ENCODE assay signal across 11 cellular contexts in genomic region chr7:34155225-34155908, GRCh38.
DNase-seq lines count a peak whose midpoint lies in the region; ATAC-seq and TF ChIP-seq lines count a peak whose summit lies in the region.
"Had no signal": no experiment of that assay in that cellular context is flagged by ENCODE, and none has a peak within 500 bp of the region (broad histone marks: within the 10 kb centered on the region; RNA-seq: fewer than 3 reads in every experiment).

No MANE protein-coding gene starts in this region.

- H3K36me3 ChIP-seq in IMR-90 (ENCODE audit: control insufficient read depth, insufficient read depth, low read length) (no peaks in the 10 kb centered on the region), heart right ventricle (no peaks in the 10 kb centered on the region), tibial artery (no peaks in the 10 kb centered on the region)

- in situ Hi-C loops in IMR-90 (cut with MboI; ENCODE audit: low sequenced_read_pairs), result loop anchor here (25.0 kb wide), 1 partner anchor 918 kb away; no protein-coding TSS in a partner anchor

- no peaks in the 10 kb centered on the region for H3K79me1 ChIP-seq in IMR-90 (ENCODE audit: low read depth in 1 of 2, low read length in 2 of 2)

- TF ChIP-seq RAD21 in IMR-90 (IDR thresholded peaks at IDR 0.05; ENCODE audit: low read length), result no peak

- H3K23ac ChIP-seq in IMR-90 (ENCODE audit: low read depth, low read length), result peak overlapping the region; percentile 89; the same call in 1 of the 2 replicates

- H3K4me1 ChIP-seq in IMR-90 (ENCODE audit: control insufficient read depth, insufficient read depth, low read length) (peaks cover 18% of the 10 kb centered on the region), heart right ventricle (peaks cover 0 to 9% (median 0%) of the 10 kb centered on the region in 9 donors), tibial artery (peaks cover 0 to 26% (median 7%) of the 10 kb centered on the region in 4 donors)
- H3K4me1 ChIP-seq: testis had no signal

- no peak for TF ChIP-seq CTCF in IMR-90 (conservative IDR thresholded peaks at IDR 0.05; ENCODE audit: low read depth, low read length)
- TF ChIP-seq CTCF in heart right ventricle (IDR thresholded peaks at IDR 0.05), result no peak
- TF ChIP-seq CTCF in tibial artery (IDR thresholded peaks at IDR 0.05), result no peak

- H3K9ac ChIP-seq in IMR-90 (ENCODE audit: low read depth, low read length), result peak overlapping the region; percentile 64; the same call in 1 of the 2 replicates

- H4K91ac ChIP-seq in IMR-90 (ENCODE audit: insufficient read depth, low read depth, low read length), result peak overlapping the region; percentile 88

- H3K9me3 ChIP-seq in IMR-90 (ENCODE audit: control insufficient read depth, insufficient read depth, low read length) (no peaks in the 10 kb centered on the region), heart right ventricle (no peaks in the 10 kb centered on the region), tibial artery (no peaks in the 10 kb centered on the region)
- H3K9me3 ChIP-seq: testis had no signal

- H2BK20ac ChIP-seq in IMR-90 (ENCODE audit: low read depth, low read length), result peak overlapping the region; percentile 97

- TF ChIP-seq POLR2A in IMR-90 (IDR thresholded peaks at IDR 0.05; ENCODE audit: low read depth, low read length), result no peak

- BruUV-seq in IMR-90 (replicated peaks; lab: Mats Ljungman, UMichigan), result no TSS peak

- H3K56ac ChIP-seq in IMR-90 (ENCODE audit: extremely low read depth, insufficient read depth, low read length), result peak overlapping the region; percentile 65

- peak overlapping the region; percentile 98 for H2BK120ac ChIP-seq in IMR-90 (ENCODE audit: low read depth, low read length)

- POLR2A ChIA-PET in IMR-90 (lab: Charles Lee; ENCODE audit: unreplicated experiment), result no interaction called here

- no peak overlapping the region for H2AK9ac ChIP-seq in IMR-90 (replicated peaks; ENCODE audit: low read depth, low read length, poor library complexity)

- H3K4me3 ChIP-seq in IMR-90 (ENCODE audit: insufficient read depth, low read depth, low read length), result no peak overlapping the region
- no peak overlapping the region for H3K4me3 ChIP-seq in heart right ventricle
- no peak overlapping the region for H3K4me3 ChIP-seq in tibial artery
- H3K4me3 ChIP-seq: testis had no signal

- H3K27ac ChIP-seq in IMR-90 (ENCODE audit: insufficient read depth, low read length), result peak overlapping the region; percentile 96
- H3K27ac ChIP-seq in heart right ventricle, result peak overlapping the region in 1 of 10 donors; percentile 41
- H3K27ac ChIP-seq in tibial artery, result no peak overlapping the region
- H3K27ac ChIP-seq in substantia nigra (ENCODE audit: low read depth, low read length, poor library complexity, severe bottlenecking), result no peak overlapping the region
- H3K27ac ChIP-seq: testis had no signal

- peak overlapping the region; percentile 72 for H2AFZ ChIP-seq in IMR-90 (replicated peaks; ENCODE audit: low read length, poor library complexity)

- ATAC-seq in IMR-90 (ENCODE audit: low read depth), result peak; percentile 79
- peak in 7 of 8 donors; percentile 42 to 85 (median 53) for ATAC-seq in heart right ventricle
- no peak for ATAC-seq in GM21717 (IDR thresholded peaks at IDR 0.05; ENCODE audit: unreplicated experiment)

- peak overlapping the region; percentile 95 for H3K14ac ChIP-seq in IMR-90 (replicated peaks; ENCODE audit: low read depth, low read length)

- peak overlapping the region; percentile 93 for H4K5ac ChIP-seq in IMR-90 (ENCODE audit: low read depth, low read length)

- no CpG with 5 or more reads among the region's 3 CpGs for WGBS in IMR-90 (ENCODE audit: extremely low coverage in 2 of 2, insufficient read length in 1 of 2), 2 experiments
- 62 to 64% methylated on average over 3 of the region's 3 CpGs for WGBS in heart right ventricle, 2 donors

- intact Hi-C loops in IMR-90 (cut with micrococcal nuclease) (loop anchor here (5.0 kb wide), 1 partner anchor 173 kb away; no protein-coding TSS in a partner anchor), heart right ventricle (cut with DNase I) (loop anchor here in 1 of 10 donors (10.0 kb wide), 1 partner anchor 61 kb away; no protein-coding TSS in a partner anchor), tibial artery (cut with DNase I; ENCODE audit: low total_unique reads) (no loop called here)

- DNase-seq in IMR-90, result peak; percentile 96
- peak; percentile 76 for DNase-seq in amniotic stem cell (lab: John Stamatoyannopoulos, UW)
- DNase-seq in heart right ventricle, result no peak
- peak; percentile 76 to 78 for DNase-seq in tibial artery
- DNase-seq in stimulated activated CD4-positive, alpha-beta T cell treated with anti-CD3 and anti-CD28 coated beads, Interleukin-4, amount 100 ng/mL, for 1 hour, result no peak
- DNase-seq in NCI-H524 (lab: John Stamatoyannopoulos, UW), result no peak
- no peak for DNase-seq in substantia nigra (lab: John Stamatoyannopoulos, UW)
- DNase-seq: effector CD4-positive, alpha-beta T cell; NCI-H1694 treated with DMSO at 0.1 percent for 48 hours; testis had no signal

- H3K9me1 ChIP-seq in IMR-90 (ENCODE audit: insufficient read depth, low read length), result peaks cover 6% of the 10 kb centered on the region; the same call in 1 of the 2 replicates

- dilution Hi-C loops in IMR-90 (cut with HindIII; ENCODE audit: low sequenced_read_pairs, unreplicated experiment), result no loop called here

- H2AK5ac ChIP-seq in IMR-90 (ENCODE audit: low read depth, low read length), result peak overlapping the region; percentile 96

- H4K8ac ChIP-seq in IMR-90 (ENCODE audit: low read depth in 2 of 2, low read length in 2 of 2), result peak overlapping the region; percentile 60 to 95

- no peaks in the 10 kb centered on the region for H4K20me1 ChIP-seq in IMR-90 (ENCODE audit: insufficient read depth, low read length)

- peak overlapping the region; percentile 82; the same call in 2 of the 3 replicates for H2BK15ac ChIP-seq in IMR-90 (ENCODE audit: low read depth, low read length)

- peak overlapping the region; percentile 97 for H3K4ac ChIP-seq in IMR-90 (ENCODE audit: low read depth, low read length)

- peak overlapping the region; percentile 77 for H3K4me2 ChIP-seq in IMR-90 (ENCODE audit: low read depth, low read length)

- no peaks in the 10 kb centered on the region for H3K27me3 ChIP-seq in IMR-90 (ENCODE audit: control insufficient read depth, insufficient read depth, low read length)
- no peaks in the 10 kb centered on the region for H3K27me3 ChIP-seq in heart right ventricle
- no peaks in the 10 kb centered on the region for H3K27me3 ChIP-seq in tibial artery
- H3K27me3 ChIP-seq: testis had no signal

- CTCF ChIA-PET in IMR-90 (lab: Yijun Ruan, JAX), result interaction anchor here (0.5 to 1.7 kb wide), 6 partner anchors 10 to 223 kb away, joined by 3 to 4 read pairs (median 4); no protein-coding TSS in a partner anchor

- peak overlapping the region; percentile 98 for H3K18ac ChIP-seq in IMR-90 (ENCODE audit: low read depth, low read length)

- peak overlapping the region; percentile 97 for H2BK5ac ChIP-seq in IMR-90 (ENCODE audit: low read depth, low read length, poor library complexity, severe bottlenecking)

TF ChIP-seq in IMR-90, 13 proteins besides CTCF, POLR2A, EP300 and RAD21:
- TF ChIP-seq MXI1 (IDR thresholded peaks at IDR 0.05; ENCODE audit: borderline replicate concordance, low read depth, low read length), result no peak
- TF ChIP-seq MAFK (IDR thresholded peaks at IDR 0.05; ENCODE audit: low read depth, low read length), result no peak
- TF ChIP-seq RFX5 (IDR thresholded peaks at IDR 0.05; ENCODE audit: low read depth, low read length), result no peak
- TF ChIP-seq ELK1 (IDR thresholded peaks at IDR 0.05; ENCODE audit: borderline replicate concordance, low read depth, low read length), result no peak
- TF ChIP-seq NFE2L2 (IDR thresholded peaks at IDR 0.05; ENCODE audit: low read depth, low read length), result no peak
- TF ChIP-seq BHLHE40 (IDR thresholded peaks at IDR 0.05; ENCODE audit: low read depth, low read length), result peak; percentile 69; the same call in 1 of the 2 replicates
- TF ChIP-seq USF2 (IDR thresholded peaks at IDR 0.05; ENCODE audit: low read depth, low read length), result no peak
- TF ChIP-seq CHD1 (IDR thresholded peaks at IDR 0.05; ENCODE audit: low read depth, low read length), result no peak
- no peak for TF ChIP-seq SMC3 (IDR thresholded peaks at IDR 0.05; ENCODE audit: low read depth, low read length)
- no peak for TF ChIP-seq RCOR1 (IDR thresholded peaks at IDR 0.05; ENCODE audit: insufficient replicate concordance, low read length)
- peak; percentile 82 for TF ChIP-seq FOS (IDR thresholded peaks at IDR 0.05; ENCODE audit: low read depth, low read length)
- peak; percentile 25; the same call in 1 of the 2 replicates for TF ChIP-seq MAZ (IDR thresholded peaks at IDR 0.05; ENCODE audit: borderline replicate concordance, low read depth, low read length)
- TF ChIP-seq CEBPB (IDR thresholded peaks at IDR 0.05; ENCODE audit: low read depth, low read length), result peak; percentile 98

Comparison
In these comparisons a context has a peak if more than half of its experiments do, and no peak if none do; other contexts are left out.
1. DNase-seq: peak in IMR-90 (single experiment), amniotic stem cell (single experiment) and tibial artery (2 of 2); none in heart right ventricle (0 of 2), stimulated activated CD4-positive, alpha-beta T cell treated with anti-CD3 and anti-CD28 coated beads, Interleukin-4, amount 100 ng/mL, for 1 hour (single experiment), NCI-H524 (0 of 2) and substantia nigra (0 of 49).